Comparison of ENCODE assay signal across 21 cellular contexts in genomic region chr1:53127546-53127945, GRCh38. TPM values are rescaled to one million over a fixed set of nuclear protein-coding genes. Genes with fewer than 3 reads are reported as not detected.
DNase-seq lines count a peak whose midpoint lies in the region; ATAC-seq and TF ChIP-seq lines count a peak whose summit lies in the region.
"Had no signal": no experiment of that assay in that cellular context is flagged by ENCODE, and none has a peak within 500 bp of the region (broad histone marks: within the 10 kb centered on the region; RNA-seq: fewer than 3 reads in every experiment).

No MANE protein-coding gene starts in this region.

- intact Hi-C loops in right lobe of liver (cut with DNase I), result no loop called here

- no peaks in the 10 kb centered on the region for H3K36me3 Mint-ChIP-seq in activated CD4-positive, alpha-beta T cell treated with anti-CD3 and anti-CD28 coated beads, Interleukin-2, amount 10 ng/mL, durations not matched to agents 7 days and 5 days (ENCODE audit: low read depth)
- H3K36me3 Mint-ChIP-seq: CD4-positive, alpha-beta memory T cell had no signal

- DNase-seq in activated CD4-positive, alpha-beta T cell treated with anti-CD3 and anti-CD28 coated beads for 48 hours, result peak; percentile 20
- no peak for DNase-seq in activated CD4-positive, alpha-beta T cell treated with anti-CD3 and anti-CD28 coated beads, Interleukin-2, amount 10 ng/mL, durations not matched to agents 7 days and 5 days
- DNase-seq in SJCRH30 (peak; percentile 71 to 77), right lobe of liver (peak in 2 of 3 donors; percentile 4 to 24), suprapubic skin (ENCODE audit: low spot score in 2 of 2) (peak; percentile 49 to 52), A172 (ENCODE audit: low spot score) (no peak), NCI-H1105 (lab: John Stamatoyannopoulos, UW) (no peak), SKM-1 (lab: John Stamatoyannopoulos, UW; ENCODE audit: unreplicated experiment) (no peak)
- DNase-seq: activated CD4-positive, alpha-beta T cell treated with anti-CD3 and anti-CD28 coated beads, Interleukin-2, amount 10 ng/mL, durations not matched to agents 24 days and 14 days; CD4-positive, alpha-beta memory T cell; GDM1; NCI-H1417 treated with DMSO at 0.1 percent for 48 hours; NCI-H345; stimulated activated CD4-positive, alpha-beta T cell treated with anti-CD3 and anti-CD28 coated beads, Interleukin-2, amount 100 ng/mL, for 48 hours; T1000; thyroid gland had no signal

- POLR2A ChIA-PET in activated CD4-positive, alpha-beta T cell treated with anti-CD3 and anti-CD28 coated beads, Interleukin-2, amount 10 ng/mL, durations not matched to agents 7 days and 5 days (lab: Charles Lee), result no interaction called here

- ATAC-seq in right lobe of liver, result no peak

- H3K4me3 ChIP-seq in SJCRH30 (no peak overlapping the region), right lobe of liver (no peak overlapping the region), suprapubic skin (no peak overlapping the region)
- H3K4me3 ChIP-seq: thyroid gland had no signal

- CTCF ChIA-PET in activated CD4-positive, alpha-beta T cell treated with anti-CD3 and anti-CD28 coated beads, Interleukin-2, amount 10 ng/mL, durations not matched to agents 7 days and 5 days (lab: Charles Lee), result interaction anchor here (0.5 to 1.5 kb wide), 2 partner anchors 18 to 278 kb away, joined by 3 to 4 read pairs; no protein-coding TSS in a partner anchor

- no peaks in the 10 kb centered on the region for H3K9me3 Mint-ChIP-seq in activated CD4-positive, alpha-beta T cell treated with anti-CD3 and anti-CD28 coated beads, Interleukin-2, amount 10 ng/mL, durations not matched to agents 7 days and 5 days
- H3K9me3 Mint-ChIP-seq: activated CD4-positive, alpha-beta T cell treated with anti-CD3 and anti-CD28 coated beads, Interleukin-2, amount 10 ng/mL, durations not matched to agents 24 days and 14 days; activated T-helper 2 cell treated with anti-CD3 and anti-CD28 coated beads, Interferon-gamma antibody, Interleukin-2, Interleukin-4, amounts not matched to agents 10 μg/mL and 5 μg/mL and 100 μg/mL, durations not matched to agents 14 hours and 24 hours and 36 hours; CD4-positive, alpha-beta memory T cell; dendritic cell treated with granulocyte-macrophage colony-stimulating factor and Interleukin-4, amounts not matched to agents 40 ng/mL and 50 ng/mL, for 4 days had no signal

- H3K27ac ChIP-seq in SJCRH30 (no peak overlapping the region), right lobe of liver (no peak overlapping the region), suprapubic skin (no peak overlapping the region)
- H3K27ac ChIP-seq: KMS-11, thyroid gland had no signal

- TF ChIP-seq POLR2A in right lobe of liver (IDR thresholded peaks at IDR 0.05) (no peak), suprapubic skin (IDR thresholded peaks at IDR 0.05) (no peak)

- H3K9me3 ChIP-seq in SJCRH30 (replicated peaks) (no peaks in the 10 kb centered on the region; the same call in 1 of the 2 replicates), right lobe of liver (no peaks in the 10 kb centered on the region), suprapubic skin (no peaks in the 10 kb centered on the region)
- H3K9me3 ChIP-seq: thyroid gland had no signal

- no peaks in the 10 kb centered on the region for H3K4me1 Mint-ChIP-seq in activated CD4-positive, alpha-beta T cell treated with anti-CD3 and anti-CD28 coated beads, Interleukin-2, amount 10 ng/mL, durations not matched to agents 7 days and 5 days
- H3K4me1 Mint-ChIP-seq: activated CD4-positive, alpha-beta T cell treated with anti-CD3 and anti-CD28 coated beads, Interleukin-2, amount 10 ng/mL, durations not matched to agents 24 days and 14 days; CD4-positive, alpha-beta memory T cell had no signal

- H3K4me3 Mint-ChIP-seq in activated CD4-positive, alpha-beta T cell treated with anti-CD3 and anti-CD28 coated beads, Interleukin-2, amount 10 ng/mL, durations not matched to agents 7 days and 5 days, result no peak overlapping the region
- H3K4me3 Mint-ChIP-seq: activated CD4-positive, alpha-beta T cell treated with anti-CD3 and anti-CD28 coated beads, Interleukin-2, amount 10 ng/mL, durations not matched to agents 24 days and 14 days; CD4-positive, alpha-beta memory T cell; dendritic cell treated with granulocyte-macrophage colony-stimulating factor and Interleukin-4, amounts not matched to agents 40 ng/mL and 50 ng/mL, for 4 days had no signal

- no peaks in the 10 kb centered on the region for H3K27me3 Mint-ChIP-seq in activated CD4-positive, alpha-beta T cell treated with anti-CD3 and anti-CD28 coated beads, Interleukin-2, amount 10 ng/mL, durations not matched to agents 7 days and 5 days
- H3K27me3 Mint-ChIP-seq: dendritic cell treated with granulocyte-macrophage colony-stimulating factor and Interleukin-4, amounts not matched to agents 40 ng/mL and 50 ng/mL, for 4 days had no signal

- H3K27me3 ChIP-seq in SJCRH30, result no peaks in the 10 kb centered on the region
- H3K27me3 ChIP-seq in right lobe of liver, result no peaks in the 10 kb centered on the region
- no peaks in the 10 kb centered on the region for H3K27me3 ChIP-seq in suprapubic skin
- H3K27me3 ChIP-seq: thyroid gland had no signal

- WGBS in right lobe of liver (ENCODE audit: insufficient coverage, low coverage, low lambda C conversion rate, missing lambda C conversion rate), result 50% methylated on average over 1 of the region's 5 CpGs
- WGBS in suprapubic skin, result 90% methylated on average over 5 of the region's 5 CpGs

- no peak for TF ChIP-seq EP300 in suprapubic skin (IDR thresholded peaks at IDR 0.05)

- no peak overlapping the region for H3K27ac Mint-ChIP-seq in activated CD4-positive, alpha-beta T cell treated with anti-CD3 and anti-CD28 coated beads, Interleukin-2, amount 10 ng/mL, durations not matched to agents 7 days and 5 days
- H3K27ac Mint-ChIP-seq: activated CD4-positive, alpha-beta T cell treated with anti-CD3 and anti-CD28 coated beads, Interleukin-2, amount 10 ng/mL, durations not matched to agents 24 days and 14 days; activated T-helper 2 cell treated with anti-CD3 and anti-CD28 coated beads, Interferon-gamma antibody, Interleukin-2, Interleukin-4, amounts not matched to agents 10 μg/mL and 5 μg/mL and 100 μg/mL, durations not matched to agents 14 hours and 24 hours and 36 hours; CD4-positive, alpha-beta memory T cell; dendritic cell treated with granulocyte-macrophage colony-stimulating factor and Interleukin-4, amounts not matched to agents 40 ng/mL and 50 ng/mL, for 4 days had no signal

- TF ChIP-seq CTCF in right lobe of liver (IDR thresholded peaks at IDR 0.05), result no peak
- no peak for TF ChIP-seq CTCF in suprapubic skin (IDR thresholded peaks at IDR 0.05)

- no peaks in the 10 kb centered on the region for H3K36me3 ChIP-seq in SJCRH30
- H3K36me3 ChIP-seq in right lobe of liver, result no peaks in the 10 kb centered on the region
- no peaks in the 10 kb centered on the region for H3K36me3 ChIP-seq in suprapubic skin
- H3K36me3 ChIP-seq: thyroid gland had no signal

- H3K4me1 ChIP-seq in SJCRH30 (peaks cover 18% of the 10 kb centered on the region), right lobe of liver (no peaks in the 10 kb centered on the region), suprapubic skin (peaks cover 22% of the 10 kb centered on the region)

RNA-seq across cellular contexts. Expression of gene SLC1A7, which starts 14.9 kb away (rescaled TPM):
- not detected for total RNA-seq in activated CD4-positive, alpha-beta T cell treated with anti-CD3 and anti-CD28 coated beads, Interleukin-2, amount 10 ng/mL, durations not matched to agents 7 days and 5 days
- total RNA-seq in SJCRH30 (2014; rRNA removed; shearing (Covaris generic)), result 0.04 TPM in 1 of 2 replicates, not detected in the other
- total RNA-seq in right lobe of liver (1 to 10 TPM in 1 of 6 experiments, under 1 TPM in 5; 0.31 to 1.3 (median 0.61) TPM), suprapubic skin (not detected)
- total RNA-seq in A172 (2014; rRNA removed; shearing (Covaris generic)), result not detected in 2 replicates
- total RNA-seq: activated CD4-positive, alpha-beta T cell treated with anti-CD3 and anti-CD28 coated beads, Interleukin-2, amount 10 ng/mL, durations not matched to agents 24 days and 14 days; activated T-helper 2 cell treated with anti-CD3 and anti-CD28 coated beads, Interferon-gamma antibody, Interleukin-2, Interleukin-4, amounts not matched to agents 10 μg/mL and 5 μg/mL and 100 μg/mL, durations not matched to agents 14 hours and 24 hours and 36 hours; CD4-positive, alpha-beta memory T cell; epithelial cell of proximal tubule; glomerular endothelial cell had no signal

Comparison
In these comparisons a context has a peak if more than half of its experiments do, and no peak if none do; other contexts are left out.
1. DNase-seq: peak in activated CD4-positive, alpha-beta T cell treated with anti-CD3 and anti-CD28 coated beads for 48 hours (single experiment), SJCRH30 (2 of 2), right lobe of liver (2 of 3) and suprapubic skin (2 of 2); none in activated CD4-positive, alpha-beta T cell treated with anti-CD3 and anti-CD28 coated beads, Interleukin-2, amount 10 ng/mL, durations not matched to agents 7 days and 5 days (single experiment), A172 (single experiment), NCI-H1105 (single experiment) and SKM-1 (single experiment).